ENCODE assay signal across 24 cellular contexts in the genomic region with DNA sequence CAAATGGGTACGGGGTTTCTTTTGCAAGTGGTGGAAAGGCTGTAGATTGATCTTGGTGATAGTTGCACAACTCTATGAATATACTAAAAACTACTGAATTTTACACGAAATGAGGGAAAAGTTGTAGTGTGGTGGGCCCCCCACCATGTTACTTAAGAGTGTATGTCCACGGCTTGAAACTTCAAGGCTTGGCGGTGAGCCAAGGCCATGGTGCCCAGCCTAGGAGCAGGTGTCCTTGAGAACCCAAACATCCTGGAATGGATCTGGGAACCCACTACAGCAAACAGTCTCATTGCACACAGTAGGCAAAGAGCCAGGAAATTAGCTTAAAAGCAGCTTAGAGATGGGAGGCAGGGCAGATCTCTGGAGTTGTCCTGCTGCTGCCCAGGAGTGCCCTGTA.
"Had no signal": no experiment of that assay in that cellular context is flagged by ENCODE, and none has a peak within 500 bp of the region (broad histone marks: within the 10 kb centered on the region; RNA-seq: fewer than 3 reads in every experiment).

No MANE protein-coding gene starts in this region.

- H3K27me3 ChIP-seq: neural progenitor cell, ovary, right lobe of liver, sigmoid colon, stomach, thyroid gland, tibial nerve, upper lobe of left lung, vagina had no signal

- H3K9ac ChIP-seq: neural progenitor cell, parathyroid adenoma had no signal

- H2AFZ ChIP-seq: neural progenitor cell, parathyroid adenoma had no signal

- H3K27ac ChIP-seq: neural progenitor cell, ovary, parathyroid adenoma, psoas muscle, right lobe of liver, sigmoid colon, stomach, thoracic aorta, thyroid gland, tibial nerve, upper lobe of left lung, vagina had no signal

- H3K4me3 ChIP-seq: neural progenitor cell, ovary, psoas muscle, right lobe of liver, sigmoid colon, stomach, thoracic aorta, thyroid gland, tibial nerve, upper lobe of left lung, vagina had no signal

- H3K36me3 ChIP-seq: neural progenitor cell, ovary, right lobe of liver, sigmoid colon, stomach, thoracic aorta, thyroid gland, tibial nerve, upper lobe of left lung, vagina had no signal

- FAIRE-seq: small intestine, urothelium cell line had no signal

- H3K79me2 ChIP-seq: parathyroid adenoma had no signal

- DNase-seq: occipital lobe; ovary; psoas muscle; right lobe of liver; sigmoid colon; small intestine; stimulated activated CD4-positive, alpha-beta T cell treated with anti-CD3 and anti-CD28 coated beads, Interleukin-15, amount 100 ng/mL, for 24 hours; stimulated activated CD4-positive, alpha-beta T cell treated with anti-CD3 and anti-CD28 coated beads, Interleukin-2, amount 100 ng/mL, for 24 hours; stimulated activated CD4-positive, alpha-beta T cell treated with anti-CD3 and anti-CD28 coated beads, Interleukin-2, amount 100 ng/mL, for 48 hours; stimulated activated CD4-positive, alpha-beta T cell treated with anti-CD3 and anti-CD28 coated beads, Interleukin-4, amount 100 ng/mL, for 24 hours; stimulated activated naive B cell treated with anti-CD40 and anti-IgM and Interleukin-4, amounts not matched to agents 10 μg/mL and 1 μg/mL and 100 μg/mL, for 72 hours; stimulated activated naive CD4-positive, alpha-beta T cell treated with Interleukin-2 at 50 U/mL for 16 hours; stomach; thyroid gland; trophoblast cell; upper lobe of left lung had no signal

- H3K4me1 ChIP-seq: neural progenitor cell, parathyroid adenoma, psoas muscle, right lobe of liver, sigmoid colon, stomach, thyroid gland, tibial nerve, upper lobe of left lung, vagina had no signal

- ATAC-seq: psoas muscle; right cardiac atrium; right lobe of liver; stimulated activated effector memory CD8-positive, alpha-beta T cell treated with anti-CD3 and anti-CD28 coated beads, Interleukin-12 subunit alpha, Interleukin-12 subunit beta, amount 100 ng/mL, for 72 hours; stimulated activated naive B cell treated with anti-CD40 and anti-IgM and Interleukin-4, amounts not matched to agents 10 μg/mL and 1 μg/mL and 100 μg/mL, for 72 hours had no signal

- H3K4me2 ChIP-seq: neural progenitor cell had no signal

- H3K9me3 ChIP-seq: ovary, psoas muscle, right lobe of liver, sigmoid colon, thoracic aorta, thyroid gland, upper lobe of left lung, vagina had no signal
